1 cellular context compared by ENCODE assay signal in the genomic region with DNA sequence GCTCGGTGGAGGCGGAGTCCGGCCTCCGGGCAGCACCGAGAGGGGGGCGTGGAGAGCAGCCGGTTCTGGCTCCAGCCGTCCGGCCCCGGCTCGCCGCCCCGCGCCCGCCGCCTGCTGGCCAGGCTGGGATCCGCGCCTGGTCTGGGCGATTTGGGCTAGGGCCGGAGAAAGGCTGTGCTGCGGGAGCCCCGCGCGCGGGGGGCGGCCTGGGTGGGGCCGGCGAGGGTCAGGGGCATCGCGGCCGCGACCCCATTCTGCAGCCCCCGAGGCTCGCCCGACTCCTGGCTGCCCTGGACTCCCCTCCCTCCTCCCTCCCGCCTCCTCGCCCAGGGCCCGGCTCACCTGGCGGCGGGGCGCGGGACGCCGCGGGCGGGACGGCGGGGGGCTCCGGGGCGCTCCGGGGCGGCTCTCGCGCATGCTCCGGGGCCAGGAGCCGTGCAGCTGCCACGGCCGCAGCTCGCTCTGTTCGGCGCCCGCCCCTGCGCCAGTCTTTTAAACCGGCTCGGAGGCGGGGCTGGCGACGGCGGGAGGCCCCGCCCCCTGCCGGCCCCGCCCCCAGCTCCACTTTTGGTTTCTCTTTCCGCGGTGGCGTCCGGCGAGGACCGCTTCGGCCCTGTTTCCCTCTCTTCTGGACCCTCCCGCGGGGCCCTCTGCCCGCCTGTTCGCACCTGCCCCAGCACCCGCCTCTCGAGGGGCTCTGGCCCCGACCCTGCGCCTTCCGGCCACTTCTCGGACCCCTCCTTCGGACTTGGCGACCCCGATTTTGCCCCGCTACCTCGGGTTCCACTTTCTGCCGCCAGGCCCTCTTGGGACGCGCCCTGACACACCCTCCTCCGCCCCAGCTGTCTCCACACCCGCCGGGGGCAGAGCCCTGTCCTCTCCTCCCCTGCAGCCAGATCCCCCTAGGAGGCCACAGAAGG.
TF ChIP-seq lines count a peak whose summit lies in the region.

A gene with protein sequence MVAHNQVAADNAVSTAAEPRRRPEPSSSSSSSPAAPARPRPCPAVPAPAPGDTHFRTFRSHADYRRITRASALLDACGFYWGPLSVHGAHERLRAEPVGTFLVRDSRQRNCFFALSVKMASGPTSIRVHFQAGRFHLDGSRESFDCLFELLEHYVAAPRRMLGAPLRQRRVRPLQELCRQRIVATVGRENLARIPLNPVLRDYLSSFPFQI (minus strand): TSS at position 468 of the 920 bp plus-strand sequence. CDS start 726 bp downstream, outside the sequence.

TF ChIP-seq in HepG2, 621 proteins besides CTCF, POLR2A, EP300 and RAD21 (continued from another document and continues in another):
- TF ChIP-seq, protein P1, sequence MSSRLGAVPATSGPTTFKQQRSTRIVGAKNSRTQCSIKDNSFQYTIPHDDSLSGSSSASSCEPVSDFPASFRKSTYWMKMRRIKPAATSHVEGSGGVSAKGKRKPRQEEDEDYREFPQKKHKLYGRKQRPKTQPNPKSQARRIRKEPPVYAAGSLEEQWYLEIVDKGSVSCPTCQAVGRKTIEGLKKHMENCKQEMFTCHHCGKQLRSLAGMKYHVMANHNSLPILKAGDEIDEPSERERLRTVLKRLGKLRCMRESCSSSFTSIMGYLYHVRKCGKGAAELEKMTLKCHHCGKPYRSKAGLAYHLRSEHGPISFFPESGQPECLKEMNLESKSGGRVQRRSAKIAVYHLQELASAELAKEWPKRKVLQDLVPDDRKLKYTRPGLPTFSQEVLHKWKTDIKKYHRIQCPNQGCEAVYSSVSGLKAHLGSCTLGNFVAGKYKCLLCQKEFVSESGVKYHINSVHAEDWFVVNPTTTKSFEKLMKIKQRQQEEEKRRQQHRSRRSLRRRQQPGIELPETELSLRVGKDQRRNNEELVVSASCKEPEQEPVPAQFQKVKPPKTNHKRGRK (CRISPR knock-in tag; IDR thresholded peaks at IDR 0.05) = no peak
- TF ChIP-seq, protein P2, sequence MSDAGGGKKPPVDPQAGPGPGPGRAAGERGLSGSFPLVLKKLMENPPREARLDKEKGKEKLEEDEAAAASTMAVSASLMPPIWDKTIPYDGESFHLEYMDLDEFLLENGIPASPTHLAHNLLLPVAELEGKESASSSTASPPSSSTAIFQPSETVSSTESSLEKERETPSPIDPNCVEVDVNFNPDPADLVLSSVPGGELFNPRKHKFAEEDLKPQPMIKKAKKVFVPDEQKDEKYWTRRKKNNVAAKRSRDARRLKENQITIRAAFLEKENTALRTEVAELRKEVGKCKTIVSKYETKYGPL (CRISPR knock-in tag; IDR thresholded peaks at IDR 0.05) = peak; percentile 25; the same call in 1 of the 2 replicates
- TF ChIP-seq, protein P3, sequence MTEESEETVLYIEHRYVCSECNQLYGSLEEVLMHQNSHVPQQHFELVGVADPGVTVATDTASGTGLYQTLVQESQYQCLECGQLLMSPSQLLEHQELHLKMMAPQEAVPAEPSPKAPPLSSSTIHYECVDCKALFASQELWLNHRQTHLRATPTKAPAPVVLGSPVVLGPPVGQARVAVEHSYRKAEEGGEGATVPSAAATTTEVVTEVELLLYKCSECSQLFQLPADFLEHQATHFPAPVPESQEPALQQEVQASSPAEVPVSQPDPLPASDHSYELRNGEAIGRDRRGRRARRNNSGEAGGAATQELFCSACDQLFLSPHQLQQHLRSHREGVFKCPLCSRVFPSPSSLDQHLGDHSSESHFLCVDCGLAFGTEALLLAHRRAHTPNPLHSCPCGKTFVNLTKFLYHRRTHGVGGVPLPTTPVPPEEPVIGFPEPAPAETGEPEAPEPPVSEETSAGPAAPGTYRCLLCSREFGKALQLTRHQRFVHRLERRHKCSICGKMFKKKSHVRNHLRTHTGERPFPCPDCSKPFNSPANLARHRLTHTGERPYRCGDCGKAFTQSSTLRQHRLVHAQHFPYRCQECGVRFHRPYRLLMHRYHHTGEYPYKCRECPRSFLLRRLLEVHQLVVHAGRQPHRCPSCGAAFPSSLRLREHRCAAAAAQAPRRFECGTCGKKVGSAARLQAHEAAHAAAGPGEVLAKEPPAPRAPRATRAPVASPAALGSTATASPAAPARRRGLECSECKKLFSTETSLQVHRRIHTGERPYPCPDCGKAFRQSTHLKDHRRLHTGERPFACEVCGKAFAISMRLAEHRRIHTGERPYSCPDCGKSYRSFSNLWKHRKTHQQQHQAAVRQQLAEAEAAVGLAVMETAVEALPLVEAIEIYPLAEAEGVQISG (CRISPR knock-in tag; IDR thresholded peaks at IDR 0.05) = peak; percentile 82
- TF ChIP-seq, protein P4, sequence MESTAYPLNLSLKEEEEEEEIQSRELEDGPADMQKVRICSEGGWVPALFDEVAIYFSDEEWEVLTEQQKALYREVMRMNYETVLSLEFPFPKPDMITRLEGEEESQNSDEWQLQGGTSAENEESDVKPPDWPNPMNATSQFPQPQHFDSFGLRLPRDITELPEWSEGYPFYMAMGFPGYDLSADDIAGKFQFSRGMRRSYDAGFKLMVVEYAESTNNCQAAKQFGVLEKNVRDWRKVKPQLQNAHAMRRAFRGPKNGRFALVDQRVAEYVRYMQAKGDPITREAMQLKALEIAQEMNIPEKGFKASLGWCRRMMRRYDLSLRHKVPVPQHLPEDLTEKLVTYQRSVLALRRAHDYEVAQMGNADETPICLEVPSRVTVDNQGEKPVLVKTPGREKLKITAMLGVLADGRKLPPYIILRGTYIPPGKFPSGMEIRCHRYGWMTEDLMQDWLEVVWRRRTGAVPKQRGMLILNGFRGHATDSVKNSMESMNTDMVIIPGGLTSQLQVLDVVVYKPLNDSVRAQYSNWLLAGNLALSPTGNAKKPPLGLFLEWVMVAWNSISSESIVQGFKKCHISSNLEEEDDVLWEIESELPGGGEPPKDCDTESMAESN (CRISPR knock-in tag; conservative IDR thresholded peaks at IDR 0.05) = peak; percentile 78
- TF ChIP-seq ARHGAP35 (CRISPR knock-in tag; IDR thresholded peaks at IDR 0.05; ENCODE audit: borderline replicate concordance) (no peak), ZNF776 (CRISPR knock-in tag; IDR thresholded peaks at IDR 0.05) (peak; percentile 41; the same call in 1 of the 2 replicates), ZNF230 (CRISPR knock-in tag; IDR thresholded peaks at IDR 0.05) (no peak), RXRB (CRISPR knock-in tag; IDR thresholded peaks at IDR 0.05; ENCODE audit: borderline replicate concordance) (peak; percentile 55), GTF2F1 (IDR thresholded peaks at IDR 0.05; ENCODE audit: low read length) (peak; percentile 94), ZFX (CRISPR knock-in tag; IDR thresholded peaks at IDR 0.05; ENCODE audit: low read depth) (peak; percentile 88), KLF6 (CRISPR knock-in tag; IDR thresholded peaks at IDR 0.05) (0 out of 2 replicates have a peak, but pooled peaks have one; percentile 56), ZNF337 (CRISPR knock-in tag; IDR thresholded peaks at IDR 0.05; ENCODE audit: borderline replicate concordance, low read depth) (0 out of 2 replicates have a peak, but pooled peaks have one; percentile 5), LCORL (IDR thresholded peaks at IDR 0.05) (no peak), LCORL (CRISPR knock-in tag; IDR thresholded peaks at IDR 0.05) (peak; percentile 82; the same call in 1 of the 2 replicates), FOXA3 (CRISPR knock-in tag; IDR thresholded peaks at IDR 0.05) (0 out of 2 replicates have a peak, but pooled peaks have one; percentile 7), ISL2 (CRISPR knock-in tag; IDR thresholded peaks at IDR 0.05) (peak; percentile 42; the same call in 1 of the 2 replicates), ATRX (CRISPR knock-in tag; IDR thresholded peaks at IDR 0.05; ENCODE audit: borderline replicate concordance) (no peak), ZNF496 (CRISPR knock-in tag; IDR thresholded peaks at IDR 0.05; ENCODE audit: insufficient replicate concordance) (no peak), ZSCAN31 (CRISPR knock-in tag; IDR thresholded peaks at IDR 0.05; ENCODE audit: low read depth) (peak; percentile 88), SKI (IDR thresholded peaks at IDR 0.05; ENCODE audit: partially characterized antibody) (peak; percentile 90), ZNF543 (CRISPR knock-in tag; IDR thresholded peaks at IDR 0.05) (0 out of 2 replicates have a peak, but pooled peaks have one; percentile 59), KDM4B (CRISPR knock-in tag; IDR thresholded peaks at IDR 0.05) (no peak), REPIN1 (CRISPR knock-in tag; IDR thresholded peaks at IDR 0.05; ENCODE audit: borderline replicate concordance, low read depth) (no peak; the same call in 1 of the 2 replicates), KLF12 (CRISPR knock-in tag; IDR thresholded peaks at IDR 0.05; ENCODE audit: borderline replicate concordance) (peak; percentile 92), ZNF749 (CRISPR knock-in tag; IDR thresholded peaks at IDR 0.05; ENCODE audit: borderline replicate concordance) (peak; percentile 21), ELF1 (CRISPR knock-in tag; IDR thresholded peaks at IDR 0.05) (no peak; the same call in 1 of the 2 replicates), SIX4 (CRISPR knock-in tag; IDR thresholded peaks at IDR 0.05) (peak; percentile 14; the same call in 1 of the 2 replicates), SNAI1 (CRISPR knock-in tag; IDR thresholded peaks at IDR 0.05; ENCODE audit: borderline replicate concordance) (peak; percentile 71; the same call in 1 of the 2 replicates), ZNF33B (CRISPR knock-in tag; IDR thresholded peaks at IDR 0.05) (peak; percentile 56), HNF4G (IDR thresholded peaks at IDR 0.05; ENCODE audit: borderline replicate concordance, low read depth, low read length) (peak; percentile 59; the same call in 1 of the 2 replicates), HNF4G (CRISPR knock-in tag; IDR thresholded peaks at IDR 0.05; ENCODE audit: borderline replicate concordance, low read depth) (peak; percentile 43; the same call in 1 of the 2 replicates), ZIK1 (CRISPR knock-in tag; IDR thresholded peaks at IDR 0.05; ENCODE audit: borderline replicate concordance, low read depth) (no peak; the same call in 1 of the 2 replicates), ZNF44 (CRISPR knock-in tag; IDR thresholded peaks at IDR 0.05) (no peak; the same call in 1 of the 2 replicates), ZNF547 (CRISPR knock-in tag; IDR thresholded peaks at IDR 0.05) (no peak), FOXM1 (CRISPR knock-in tag; IDR thresholded peaks at IDR 0.05) (no peak), SP5 (CRISPR knock-in tag; IDR thresholded peaks at IDR 0.05; ENCODE audit: borderline replicate concordance, low read depth) (peak; percentile 50; the same call in 1 of the 2 replicates)
- TF ChIP-seq, protein P5, sequence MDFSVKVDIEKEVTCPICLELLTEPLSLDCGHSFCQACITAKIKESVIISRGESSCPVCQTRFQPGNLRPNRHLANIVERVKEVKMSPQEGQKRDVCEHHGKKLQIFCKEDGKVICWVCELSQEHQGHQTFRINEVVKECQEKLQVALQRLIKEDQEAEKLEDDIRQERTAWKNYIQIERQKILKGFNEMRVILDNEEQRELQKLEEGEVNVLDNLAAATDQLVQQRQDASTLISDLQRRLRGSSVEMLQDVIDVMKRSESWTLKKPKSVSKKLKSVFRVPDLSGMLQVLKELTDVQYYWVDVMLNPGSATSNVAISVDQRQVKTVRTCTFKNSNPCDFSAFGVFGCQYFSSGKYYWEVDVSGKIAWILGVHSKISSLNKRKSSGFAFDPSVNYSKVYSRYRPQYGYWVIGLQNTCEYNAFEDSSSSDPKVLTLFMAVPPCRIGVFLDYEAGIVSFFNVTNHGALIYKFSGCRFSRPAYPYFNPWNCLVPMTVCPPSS (IDR thresholded peaks at IDR 0.05) = no peak
- TF ChIP-seq, protein P6, sequence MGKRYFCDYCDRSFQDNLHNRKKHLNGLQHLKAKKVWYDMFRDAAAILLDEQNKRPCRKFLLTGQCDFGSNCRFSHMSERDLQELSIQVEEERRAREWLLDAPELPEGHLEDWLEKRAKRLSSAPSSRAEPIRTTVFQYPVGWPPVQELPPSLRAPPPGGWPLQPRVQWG (CRISPR knock-in tag; IDR thresholded peaks at IDR 0.05; ENCODE audit: borderline replicate concordance, low read depth) = no peak
- TF ChIP-seq, protein P7, sequence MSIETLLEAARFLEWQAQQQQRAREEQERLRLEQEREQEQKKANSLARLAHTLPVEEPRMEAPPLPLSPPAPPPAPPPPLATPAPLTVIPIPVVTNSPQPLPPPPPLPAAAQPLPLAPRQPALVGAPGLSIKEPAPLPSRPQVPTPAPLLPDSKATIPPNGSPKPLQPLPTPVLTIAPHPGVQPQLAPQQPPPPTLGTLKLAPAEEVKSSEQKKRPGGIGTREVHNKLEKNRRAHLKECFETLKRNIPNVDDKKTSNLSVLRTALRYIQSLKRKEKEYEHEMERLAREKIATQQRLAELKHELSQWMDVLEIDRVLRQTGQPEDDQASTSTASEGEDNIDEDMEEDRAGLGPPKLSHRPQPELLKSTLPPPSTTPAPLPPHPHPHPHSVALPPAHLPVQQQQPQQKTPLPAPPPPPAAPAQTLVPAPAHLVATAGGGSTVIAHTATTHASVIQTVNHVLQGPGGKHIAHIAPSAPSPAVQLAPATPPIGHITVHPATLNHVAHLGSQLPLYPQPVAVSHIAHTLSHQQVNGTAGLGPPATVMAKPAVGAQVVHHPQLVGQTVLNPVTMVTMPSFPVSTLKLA (IDR thresholded peaks at IDR 0.05) = peak; percentile 21; the same call in 1 of the 2 replicates
- TF ChIP-seq, protein P8, sequence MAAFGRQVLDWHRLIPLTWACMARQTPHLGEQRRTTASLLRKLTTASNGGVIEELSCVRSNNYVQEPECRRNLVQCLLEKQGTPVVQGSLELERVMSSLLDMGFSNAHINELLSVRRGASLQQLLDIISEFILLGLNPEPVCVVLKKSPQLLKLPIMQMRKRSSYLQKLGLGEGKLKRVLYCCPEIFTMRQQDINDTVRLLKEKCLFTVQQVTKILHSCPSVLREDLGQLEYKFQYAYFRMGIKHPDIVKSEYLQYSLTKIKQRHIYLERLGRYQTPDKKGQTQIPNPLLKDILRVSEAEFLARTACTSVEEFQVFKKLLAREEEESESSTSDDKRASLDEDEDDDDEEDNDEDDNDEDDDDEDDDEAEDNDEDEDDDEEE (CRISPR knock-in tag; IDR thresholded peaks at IDR 0.05) = peak; percentile 37
- TF ChIP-seq, protein P9, sequence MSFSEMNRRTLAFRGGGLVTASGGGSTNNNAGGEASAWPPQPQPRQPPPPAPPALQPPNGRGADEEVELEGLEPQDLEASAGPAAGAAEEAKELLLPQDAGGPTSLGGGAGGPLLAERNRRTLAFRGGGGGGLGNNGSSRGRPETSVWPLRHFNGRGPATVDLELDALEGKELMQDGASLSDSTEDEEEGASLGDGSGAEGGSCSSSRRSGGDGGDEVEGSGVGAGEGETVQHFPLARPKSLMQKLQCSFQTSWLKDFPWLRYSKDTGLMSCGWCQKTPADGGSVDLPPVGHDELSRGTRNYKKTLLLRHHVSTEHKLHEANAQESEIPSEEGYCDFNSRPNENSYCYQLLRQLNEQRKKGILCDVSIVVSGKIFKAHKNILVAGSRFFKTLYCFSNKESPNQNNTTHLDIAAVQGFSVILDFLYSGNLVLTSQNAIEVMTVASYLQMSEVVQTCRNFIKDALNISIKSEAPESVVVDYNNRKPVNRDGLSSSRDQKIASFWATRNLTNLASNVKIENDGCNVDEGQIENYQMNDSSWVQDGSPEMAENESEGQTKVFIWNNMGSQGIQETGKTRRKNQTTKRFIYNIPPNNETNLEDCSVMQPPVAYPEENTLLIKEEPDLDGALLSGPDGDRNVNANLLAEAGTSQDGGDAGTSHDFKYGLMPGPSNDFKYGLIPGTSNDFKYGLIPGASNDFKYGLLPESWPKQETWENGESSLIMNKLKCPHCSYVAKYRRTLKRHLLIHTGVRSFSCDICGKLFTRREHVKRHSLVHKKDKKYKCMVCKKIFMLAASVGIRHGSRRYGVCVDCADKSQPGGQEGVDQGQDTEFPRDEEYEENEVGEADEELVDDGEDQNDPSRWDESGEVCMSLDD (CRISPR knock-in tag; IDR thresholded peaks at IDR 0.05; ENCODE audit: borderline replicate concordance) = peak; percentile 28
- TF ChIP-seq, protein P10, sequence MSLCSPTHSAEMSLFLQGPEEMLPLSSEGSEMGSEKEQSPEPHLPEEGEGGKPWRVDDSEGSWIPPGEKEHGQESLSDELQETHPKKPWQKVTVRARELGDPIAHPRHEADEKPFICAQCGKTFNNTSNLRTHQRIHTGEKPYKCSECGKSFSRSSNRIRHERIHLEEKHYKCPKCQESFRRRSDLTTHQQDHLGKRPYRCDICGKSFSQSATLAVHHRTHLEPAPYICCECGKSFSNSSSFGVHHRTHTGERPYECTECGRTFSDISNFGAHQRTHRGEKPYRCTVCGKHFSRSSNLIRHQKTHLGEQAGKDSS (CRISPR knock-in tag; IDR thresholded peaks at IDR 0.05; ENCODE audit: borderline replicate concordance, low read depth) = peak; percentile 49
